Comparison of ENCODE assay signal across 8 cellular contexts in genomic region chr1:85274969-85275453, GRCh38. TPM values are rescaled to one million over a fixed set of nuclear protein-coding genes. Genes with fewer than 3 reads are reported as not detected.
DNase-seq lines count a peak whose midpoint lies in the region; ATAC-seq and TF ChIP-seq lines count a peak whose summit lies in the region.

No MANE protein-coding gene starts in this region.

- H3K27ac ChIP-seq in WERI-Rb-1, result no peak overlapping the region
- H3K27ac ChIP-seq in spleen, result peak overlapping the region; percentile 97 to 100 (median 98)
- peak overlapping the region in 1 of 3 donors; percentile 96 for H3K27ac ChIP-seq in thyroid gland

- H3K36me3 ChIP-seq in WERI-Rb-1 (peaks cover 17% of the 10 kb centered on the region), spleen (peaks cover 0 to 34% (median 10%) of the 10 kb centered on the region in 6 donors), thyroid gland (peaks cover 5% of the 10 kb centered on the region in 2 donors)

- peak; percentile 69 for DNase-seq in AG10803 (ENCODE audit: low read depth)
- DNase-seq in HCEC 1CT, result peak; percentile 79
- DNase-seq in WERI-Rb-1, result no peak
- DNase-seq in glomerular endothelial cell (ENCODE audit: extremely low read depth, low read depth, low spot score), result peak; percentile 86
- DNase-seq in spleen, result no peak
- no peak for DNase-seq in thyroid gland
- DNase-seq in Ammon's horn (ENCODE audit: low spot score), result no peak

- TF ChIP-seq POLR2A in spleen (IDR thresholded peaks at IDR 0.05) (no peak), thyroid gland (IDR thresholded peaks at IDR 0.05) (no peak)

- WGBS in spleen, 5 donors, result 34 to 42% (median 40%) methylated on average over 1 of the region's 1 CpG
- WGBS in thyroid gland, 2 donors, result 77 to 91% methylated on average over 1 of the region's 1 CpG

- intact Hi-C loops in spleen (cut with DNase I; ENCODE audit: low total_unique reads), result no loop called here
- intact Hi-C loops in thyroid gland (cut with DNase I), result no loop called here

- peaks cover 34 to 87% (median 62%) of the 10 kb centered on the region in 6 donors for H3K4me1 ChIP-seq in spleen
- peaks cover 16 to 22% of the 10 kb centered on the region in 2 donors for H3K4me1 ChIP-seq in thyroid gland

- H3K9me3 ChIP-seq in WERI-Rb-1 (ENCODE audit: severe bottlenecking) (no peaks in the 10 kb centered on the region), spleen (no peaks in the 10 kb centered on the region), thyroid gland (no peaks in the 10 kb centered on the region)

- no peaks in the 10 kb centered on the region for H3K27me3 ChIP-seq in WERI-Rb-1 (ENCODE audit: insufficient read depth, low read depth, severe bottlenecking)
- no peaks in the 10 kb centered on the region for H3K27me3 ChIP-seq in spleen (replicated peaks in 1 of 7)
- H3K27me3 ChIP-seq in thyroid gland, result no peaks in the 10 kb centered on the region

- H3K4me3 ChIP-seq in AG10803 (ENCODE audit: low read length), result peak overlapping the region; percentile 98
- H3K4me3 ChIP-seq in WERI-Rb-1 (ENCODE audit: low read depth, low read length), result peak overlapping the region; percentile 97
- peak overlapping the region; percentile 75 to 94 (median 82) for H3K4me3 ChIP-seq in spleen
- peak overlapping the region in 1 of 3 donors; percentile 74 for H3K4me3 ChIP-seq in thyroid gland (replicated peaks in 1 of 3)

- TF ChIP-seq CTCF in AG10803 (conservative IDR thresholded peaks at IDR 0.05; ENCODE audit: low read length) (no peak), WERI-Rb-1 (IDR thresholded peaks at IDR 0.05; ENCODE audit: low read depth, low read length) (no peak), spleen (IDR thresholded peaks at IDR 0.05 in 8 of 11, conservative IDR thresholded peaks at IDR 0.05 in 3 of 11) (no peak), thyroid gland (IDR thresholded peaks at IDR 0.05) (no peak)

- no peak for ATAC-seq in HG03135 (IDR thresholded peaks at IDR 0.05; ENCODE audit: unreplicated experiment)

RNA-seq across cellular contexts. Expression of gene BCL10, which starts 1.4 kb away (rescaled TPM):
- 66.5 and 87.8 TPM in 2 replicates for total RNA-seq in glomerular endothelial cell
- 10 to 100 TPM; 27.4 to 45.1 (median 38.1) TPM for total RNA-seq in spleen
- polyA plus RNA-seq in spleen, result 10 to 100 TPM; 10.5 to 14.4 (median 11.0) TPM
- 10 to 100 TPM; 13.6 to 28.5 (median 15.1) TPM for total RNA-seq in thyroid gland

RNA-seq across cellular contexts. Expression of gene C1orf52, which starts 15.5 kb away (rescaled TPM):
- total RNA-seq in glomerular endothelial cell (13.2 and 26.3 TPM in 2 replicates), spleen (10 to 100 TPM; 16.2 to 28.4 (median 21.1) TPM), thyroid gland (10 to 100 TPM in 3 of 4 donors, 1 to 10 TPM in 1; 9.0 to 28.7 (median 17.5) TPM)
- 10 to 100 TPM; 19.6 to 29.7 (median 24.8) TPM for polyA plus RNA-seq in spleen

Comparison
In these comparisons a context has a peak if more than half of its experiments do, and no peak if none do; other contexts are left out.
1. DNase-seq: peak in AG10803 (single experiment), HCEC 1CT (single experiment) and glomerular endothelial cell (single experiment); none in WERI-Rb-1 (single experiment), spleen (single experiment), thyroid gland (0 of 2) and Ammon's horn (single experiment).